8 cellular contexts compared by ENCODE assay signal in genomic region chr4:89298788-89299152, GRCh38. TPM values are rescaled to one million over a fixed set of nuclear protein-coding genes. Genes with fewer than 3 reads are reported as not detected.
A peak's percentile ranks its signal among the peaks of the same experiment; 100 is the strongest.
DNase-seq lines count a peak whose midpoint lies in the region; ATAC-seq and TF ChIP-seq lines count a peak whose summit lies in the region.

No MANE protein-coding gene starts in this region.

- peak; percentile 16 for TF ChIP-seq CTCF in AG10803 (conservative IDR thresholded peaks at IDR 0.05; ENCODE audit: low read length)
- no peak for TF ChIP-seq CTCF in kidney epithelial cell (IDR thresholded peaks at IDR 0.05; ENCODE audit: insufficient read depth, low read length, poor library complexity, severe bottlenecking)
- TF ChIP-seq CTCF in mesothelial cell of epicardium (IDR thresholded peaks at IDR 0.05; ENCODE audit: unreplicated experiment): no peak

- POLR2A ChIA-PET in activated CD4-positive, alpha-beta memory T cell treated with anti-CD3 and anti-CD28 coated beads, Interleukin-2, amount 10 ng/mL, durations not matched to agents 7 days and 5 days (lab: Charles Lee): interaction anchor here (0.7 to 11.2 kb wide), 17 partner anchors 9 to 349 kb away, joined by 3 to 516 read pairs (median 6); partner anchors contain the start of gene GPRIN3

- DNase-seq in AG10803 (ENCODE audit: low read depth) (peak; percentile 26), kidney epithelial cell (ENCODE audit: low read depth) (no peak), mesothelial cell of epicardium (ENCODE audit: low spot score in 2 of 2, unreplicated experiment in 2 of 2) (no peak), T1000 (lab: John Stamatoyannopoulos, UW) (no peak)
- peak; percentile 38 for DNase-seq in activated CD4-positive, alpha-beta memory T cell treated with anti-CD3 and anti-CD28 coated beads, Interleukin-2, amount 10 ng/mL, durations not matched to agents 7 days and 5 days

- H3K4me3 Mint-ChIP-seq in activated CD4-positive, alpha-beta memory T cell treated with anti-CD3 and anti-CD28 coated beads, Interleukin-2, amount 10 ng/mL, durations not matched to agents 7 days and 5 days: peak overlapping the region; percentile 83
- no peak overlapping the region for H3K4me3 Mint-ChIP-seq in mesothelial cell of epicardium

- ATAC-seq in HG03280 (IDR thresholded peaks at IDR 0.05; ENCODE audit: unreplicated experiment): peak; percentile 7
- no peak for ATAC-seq in HG03095 (IDR thresholded peaks at IDR 0.05; ENCODE audit: unreplicated experiment)
- ATAC-seq in GM18873 (IDR thresholded peaks at IDR 0.05; ENCODE audit: low FRiP score, unreplicated experiment): no peak

- no peak overlapping the region for H3K4me3 ChIP-seq in AG10803 (ENCODE audit: low read length)
- peak overlapping the region; percentile 36 for H3K4me3 ChIP-seq in kidney epithelial cell (ENCODE audit: low read depth, low read length)

- H3K9me3 Mint-ChIP-seq in activated CD4-positive, alpha-beta memory T cell treated with anti-CD3 and anti-CD28 coated beads, Interleukin-2, amount 10 ng/mL, durations not matched to agents 7 days and 5 days: no peaks in the 10 kb centered on the region
- H3K9me3 Mint-ChIP-seq in mesothelial cell of epicardium: no peaks in the 10 kb centered on the region

- H3K27me3 Mint-ChIP-seq in activated CD4-positive, alpha-beta memory T cell treated with anti-CD3 and anti-CD28 coated beads, Interleukin-2, amount 10 ng/mL, durations not matched to agents 7 days and 5 days: no peaks in the 10 kb centered on the region
- H3K27me3 Mint-ChIP-seq in mesothelial cell of epicardium (ENCODE audit: low read depth): no peaks in the 10 kb centered on the region

- H3K27ac Mint-ChIP-seq in activated CD4-positive, alpha-beta memory T cell treated with anti-CD3 and anti-CD28 coated beads, Interleukin-2, amount 10 ng/mL, durations not matched to agents 7 days and 5 days: peak overlapping the region; percentile 99
- H3K27ac Mint-ChIP-seq in mesothelial cell of epicardium: no peak overlapping the region

- H3K36me3 ChIP-seq in kidney epithelial cell (ENCODE audit: control insufficient read depth, insufficient read depth, low read length): no peaks in the 10 kb centered on the region

- H3K4me1 Mint-ChIP-seq in activated CD4-positive, alpha-beta memory T cell treated with anti-CD3 and anti-CD28 coated beads, Interleukin-2, amount 10 ng/mL, durations not matched to agents 7 days and 5 days: peaks cover 79% of the 10 kb centered on the region
- peaks cover 30% of the 10 kb centered on the region for H3K4me1 Mint-ChIP-seq in mesothelial cell of epicardium

- H3K36me3 Mint-ChIP-seq in activated CD4-positive, alpha-beta memory T cell treated with anti-CD3 and anti-CD28 coated beads, Interleukin-2, amount 10 ng/mL, durations not matched to agents 7 days and 5 days (ENCODE audit: low read depth): peaks cover 69% of the 10 kb centered on the region
- no peaks in the 10 kb centered on the region for H3K36me3 Mint-ChIP-seq in mesothelial cell of epicardium

- H3K27me3 ChIP-seq in kidney epithelial cell (ENCODE audit: control insufficient read depth, insufficient read depth, low read length): no peaks in the 10 kb centered on the region

- CTCF ChIA-PET in activated CD4-positive, alpha-beta memory T cell treated with anti-CD3 and anti-CD28 coated beads, Interleukin-2, amount 10 ng/mL, durations not matched to agents 7 days and 5 days (lab: Charles Lee): interaction anchor here (1.2 to 3.6 kb wide), 6 partner anchors 9 to 171 kb away, joined by 3 to 20 read pairs (median 8); partner anchors contain the start of gene GPRIN3

RNA-seq across cellular contexts. Expression of gene GPRIN3, which starts 8.8 kb away (rescaled TPM):
- 100 to 1,000 TPM; 102 to 106 TPM for total RNA-seq in activated CD4-positive, alpha-beta memory T cell treated with anti-CD3 and anti-CD28 coated beads, Interleukin-2, amount 10 ng/mL, durations not matched to agents 7 days and 5 days
- 0.41 and 0.84 TPM in 2 replicates for total RNA-seq in kidney epithelial cell
- total RNA-seq in mesothelial cell of epicardium: 1.4 to 1.6 TPM (median 1.5 TPM) in 3 replicates

Comparison
In these comparisons a context has a peak if more than half of its experiments do, and no peak if none do; other contexts are left out.
1. DNase-seq: peak in AG10803 (single experiment) and activated CD4-positive, alpha-beta memory T cell treated with anti-CD3 and anti-CD28 coated beads, Interleukin-2, amount 10 ng/mL, durations not matched to agents 7 days and 5 days (single experiment); none in kidney epithelial cell (single experiment), mesothelial cell of epicardium (0 of 2) and T1000 (single experiment).
2. RNA of gene GPRIN3, which starts 8.8 kb away (total RNA-seq): 102 to 106 TPM in activated CD4-positive, alpha-beta memory T cell treated with anti-CD3 and anti-CD28 coated beads, Interleukin-2, amount 10 ng/mL, durations not matched to agents 7 days and 5 days; 1.4 to 1.6 TPM in mesothelial cell of epicardium and 0.41 to 0.84 TPM in kidney epithelial cell; every median in the first group is over 10 times any median in the second.